In genomic region chr1:203278087-203278884, GRCh38 we compare ENCODE assay signal across 2 cellular contexts.
A peak's percentile ranks its signal among the peaks of the same experiment; 100 is the strongest.
TF ChIP-seq lines count a peak whose summit lies in the region.

No MANE protein-coding gene starts in this region.

TF ChIP-seq in SK-N-SH, 30 proteins besides CTCF, POLR2A, EP300 and RAD21:
- TF ChIP-seq GABPA (IDR thresholded peaks at IDR 0.05; ENCODE audit: low read depth) (no peak), RXRA (IDR thresholded peaks at IDR 0.05; ENCODE audit: borderline replicate concordance, low read depth) (no peak), FOXJ3 (CRISPR knock-in tag; IDR thresholded peaks at IDR 0.05) (no peak), EZH2phosphoT487 (IDR thresholded peaks at IDR 0.05; ENCODE audit: borderline replicate concordance, low read depth) (no peak), TAF1 (IDR thresholded peaks at IDR 0.05; ENCODE audit: borderline replicate concordance, low read depth, low read length) (no peak), RFX5 (IDR thresholded peaks at IDR 0.05; ENCODE audit: low read length) (peak; percentile 81; the same call in 1 of the 2 replicates), NRF1 (IDR thresholded peaks at IDR 0.05; ENCODE audit: low read depth, low read length) (0 out of 2 replicates have a peak, but pooled peaks have one; percentile 3)

TF ChIP-seq in H1, 55 proteins besides CTCF, POLR2A, EP300 and RAD21:
- TF ChIP-seq SP2 (IDR thresholded peaks at IDR 0.05; ENCODE audit: low read length): no peak
- no peak for TF ChIP-seq CEBPB (IDR thresholded peaks at IDR 0.05; ENCODE audit: low read depth, low read length)
- no peak for TF ChIP-seq SP4 (IDR thresholded peaks at IDR 0.05; ENCODE audit: low read length)
- TF ChIP-seq SIX5 (IDR thresholded peaks at IDR 0.05; ENCODE audit: low read depth, low read length): no peak
- TF ChIP-seq GABPA (IDR thresholded peaks at IDR 0.05; ENCODE audit: borderline replicate concordance, insufficient read depth, low read length): no peak
- TF ChIP-seq RFX5 (IDR thresholded peaks at IDR 0.05; ENCODE audit: borderline replicate concordance, low read depth, low read length): no peak
- no peak for TF ChIP-seq KDM5A (IDR thresholded peaks at IDR 0.05; ENCODE audit: low read length)
- TF ChIP-seq MAFK (IDR thresholded peaks at IDR 0.05; ENCODE audit: low read depth, low read length): no peak
- TF ChIP-seq RXRA (IDR thresholded peaks at IDR 0.05; ENCODE audit: insufficient read depth, low read depth, low read length): no peak
- no peak for TF ChIP-seq SP1 (IDR thresholded peaks at IDR 0.05; ENCODE audit: low read depth, low read length)
- no peak for TF ChIP-seq SIRT6 (IDR thresholded peaks at IDR 0.05; ENCODE audit: low read length)
- TF ChIP-seq BCL11A (IDR thresholded peaks at IDR 0.05; ENCODE audit: low read depth in 2 of 2, low read length in 2 of 2): no peak
- TF ChIP-seq USF2 (IDR thresholded peaks at IDR 0.05; ENCODE audit: low read length): no peak
- no peak for TF ChIP-seq CREB1 (IDR thresholded peaks at IDR 0.05)
- TF ChIP-seq E2F6 (IDR thresholded peaks at IDR 0.05): no peak
- no peak for TF ChIP-seq EGR1 (IDR thresholded peaks at IDR 0.05; ENCODE audit: borderline replicate concordance, low read depth, low read length)
